Comparison of ENCODE assay signal across 21 cellular contexts in the genomic region with DNA sequence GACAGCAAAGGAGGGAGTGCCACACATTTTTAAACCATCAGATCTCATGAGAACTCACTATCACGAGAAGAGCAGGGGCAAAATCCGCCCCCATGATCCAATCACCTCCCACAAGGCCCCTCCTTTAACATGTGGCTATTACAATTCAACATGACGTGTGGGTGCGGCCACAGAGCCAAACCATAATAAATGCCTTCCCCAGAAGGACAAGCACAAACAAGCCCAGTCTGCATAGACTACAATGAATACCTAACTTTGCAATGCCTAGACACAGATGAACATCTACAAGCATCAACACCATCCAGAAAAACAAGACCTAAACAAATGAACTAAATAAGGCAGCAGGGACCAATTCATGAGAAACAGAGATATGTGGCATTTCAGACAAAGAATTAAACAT. TPM values are rescaled to one million over a fixed set of nuclear protein-coding genes. Genes with fewer than 3 reads are reported as not detected.
DNase-seq lines count a peak whose midpoint lies in the region; ATAC-seq and TF ChIP-seq lines count a peak whose summit lies in the region.
"Had no signal": no experiment of that assay in that cellular context is flagged by ENCODE, and none has a peak within 500 bp of the region (broad histone marks: within the 10 kb centered on the region; RNA-seq: fewer than 3 reads in every experiment).

No MANE protein-coding gene starts in this region.

- H3K9me3 ChIP-seq in breast epithelium: peaks cover 6 to 29% of the 10 kb centered on the region in 2 donors
- no peaks in the 10 kb centered on the region for H3K9me3 ChIP-seq in T-helper 17 cell (ENCODE audit: control insufficient read depth, low read length, poor library complexity, severe bottlenecking)
- H3K9me3 ChIP-seq: Caco-2 had no signal

- no peaks in the 10 kb centered on the region for H3K36me3 ChIP-seq in breast epithelium

- peak overlapping the region; percentile 74 for H3K27ac Mint-ChIP-seq in MCF 10A (ENCODE audit: low read depth, unreplicated experiment)
- no peak overlapping the region for H3K27ac Mint-ChIP-seq in T-helper 17 cell
- H3K27ac Mint-ChIP-seq: CD4-positive, alpha-beta T cell; H9 had no signal

- H3K4me1 Mint-ChIP-seq in MCF 10A (ENCODE audit: insufficient read depth, unreplicated experiment) (peaks cover 9% of the 10 kb centered on the region), T-helper 17 cell (no peaks in the 10 kb centered on the region)
- H3K4me1 Mint-ChIP-seq: H9 had no signal

- H3K36me3 Mint-ChIP-seq in MCF 10A (ENCODE audit: insufficient read depth, unreplicated experiment) (no peaks in the 10 kb centered on the region), T-helper 17 cell (ENCODE audit: low read depth) (no peaks in the 10 kb centered on the region)

- peak; percentile 36 for DNase-seq in MCF 10A (ENCODE audit: unreplicated experiment)
- no peak for DNase-seq in breast epithelium (ENCODE audit: low spot score in 2 of 2)
- DNase-seq in epithelial cell of esophagus (ENCODE audit: low read depth): peak; percentile 86
- DNase-seq in foreskin keratinocyte: peak; percentile 73 to 84
- DNase-seq in superior temporal gyrus (ENCODE audit: extremely low spot score): no peak
- no peak for DNase-seq in T-helper 17 cell
- no peak for DNase-seq in coronary artery (ENCODE audit: low spot score)
- DNase-seq in retina: no peak
- DNase-seq: AML-193; Caco-2; CD4-positive, alpha-beta T cell; DMS79; GDM1; H9 had no signal

- H3K4me1 ChIP-seq in breast epithelium (no peaks in the 10 kb centered on the region), foreskin keratinocyte (no peaks in the 10 kb centered on the region)
- H3K4me1 ChIP-seq: A549, Caco-2 had no signal

- H3K27me3 ChIP-seq in breast epithelium (peaks cover 0 to 15% of the 10 kb centered on the region in 2 donors), foreskin keratinocyte (no peaks in the 10 kb centered on the region)

- TF ChIP-seq CTCF in MCF 10A (IDR thresholded peaks at IDR 0.05; ENCODE audit: unreplicated experiment): no peak
- TF ChIP-seq CTCF in breast epithelium (IDR thresholded peaks at IDR 0.05): no peak
- no peak for TF ChIP-seq CTCF in epithelial cell of esophagus (IDR thresholded peaks at IDR 0.05; ENCODE audit: insufficient read depth, low read depth, low read length, missing control alignments)
- TF ChIP-seq CTCF in foreskin keratinocyte (conservative IDR thresholded peaks at IDR 0.05): no peak
- no peak for TF ChIP-seq CTCF in coronary artery (IDR thresholded peaks at IDR 0.05)

- peaks cover 38% of the 10 kb centered on the region for H3K9me3 Mint-ChIP-seq in MCF 10A (ENCODE audit: unreplicated experiment)

- BruUV-seq in MCF 10A (replicated peaks; lab: Mats Ljungman, UMichigan): no TSS peak

- intact Hi-C loops in MCF 10A (cut with micrococcal nuclease): no loop called here
- intact Hi-C loops in breast epithelium (cut with DNase I; ENCODE audit: low total_unique reads): no loop called here

- no peak overlapping the region for H3K27ac ChIP-seq in breast epithelium
- H3K27ac ChIP-seq in foreskin keratinocyte: no peak overlapping the region
- H3K27ac ChIP-seq in coronary artery: no peak overlapping the region
- H3K27ac ChIP-seq: 22Rv1, A549, C4-2B had no signal

- POLR2A ChIA-PET in MCF 10A (lab: Yijun Ruan, JAX): no interaction called here

- H3K27me3 Mint-ChIP-seq in MCF 10A (ENCODE audit: insufficient read depth, unreplicated experiment) (peaks cover 49% of the 10 kb centered on the region), T-helper 17 cell (no peaks in the 10 kb centered on the region)

- ATAC-seq in foreskin keratinocyte (peak; percentile 92), T-helper 17 cell (no peak)
- ATAC-seq: A549 had no signal

- TF ChIP-seq POLR2A in breast epithelium (IDR thresholded peaks at IDR 0.05): no peak

- H3K4me3 ChIP-seq in breast epithelium (no peak overlapping the region), epithelial cell of esophagus (ENCODE audit: low read length) (no peak overlapping the region), coronary artery (no peak overlapping the region)
- H3K4me3 ChIP-seq: A549 had no signal

- CTCF ChIA-PET in MCF 10A (lab: Yijun Ruan, JAX): no interaction called here

- no peak overlapping the region for H3K4me3 Mint-ChIP-seq in MCF 10A (ENCODE audit: unreplicated experiment)
- H3K4me3 Mint-ChIP-seq in T-helper 17 cell: no peak overlapping the region
- H3K4me3 Mint-ChIP-seq: CD4-positive, alpha-beta T cell; H9 had no signal

RNA-seq across cellular contexts. Expression of a gene that starts 12.3 kb away (rescaled TPM):
- not detected in 2 replicates for total RNA-seq in MCF 10A (2022)
- not detected for total RNA-seq in breast epithelium
- total RNA-seq in foreskin keratinocyte: not detected in 2 replicates
- not detected in 2 replicates for polyA plus RNA-seq in foreskin keratinocyte
- not detected for total RNA-seq in T-helper 17 cell
- total RNA-seq: Caco-2; CD4-positive, alpha-beta T cell; Daoy; H1; H9 had no signal
- polyA plus RNA-seq: A549, BJ, H1 had no signal

RNA-seq across cellular contexts. Expression of a gene that starts 45.1 kb away (rescaled TPM):
- total RNA-seq in MCF 10A (2022): not detected in 2 replicates
- not detected for total RNA-seq in breast epithelium
- total RNA-seq in foreskin keratinocyte: not detected in 2 replicates
- not detected in 2 replicates for polyA plus RNA-seq in foreskin keratinocyte
- not detected for total RNA-seq in T-helper 17 cell
- total RNA-seq: Caco-2; CD4-positive, alpha-beta T cell; Daoy; H1; H9; HT1080 had no signal
- polyA plus RNA-seq: A549, BJ, H1 had no signal

Comparison
In these comparisons a context has a peak if more than half of its experiments do, and no peak if none do; other contexts are left out.
1. DNase-seq: peak in MCF 10A (single experiment), epithelial cell of esophagus (single experiment) and foreskin keratinocyte (2 of 2); none in breast epithelium (0 of 2), superior temporal gyrus (single experiment), T-helper 17 cell (0 of 3), coronary artery (single experiment) and retina (single experiment).